ENCODE assay signal across 10 cellular contexts in genomic region chr15:96338772-96339661, GRCh38. TPM values are rescaled to one million over a fixed set of nuclear protein-coding genes. Genes with fewer than 3 reads are reported as not detected.
DNase-seq lines count a peak whose midpoint lies in the region; ATAC-seq and TF ChIP-seq lines count a peak whose summit lies in the region.
"Had no signal": no experiment of that assay in that cellular context is flagged by ENCODE, and none has a peak within 500 bp of the region (broad histone marks: within the 10 kb centered on the region; RNA-seq: fewer than 3 reads in every experiment).

No MANE protein-coding gene starts in this region.

- peaks cover 32% of the 10 kb centered on the region for H3K4me1 ChIP-seq in HEK293 (ENCODE audit: control insufficient read depth, insufficient read depth, low read length)
- H3K4me1 ChIP-seq in adipocyte (ENCODE audit: control insufficient read depth, insufficient read depth, low read length) = peaks cover 16% of the 10 kb centered on the region
- peaks cover 37% of the 10 kb centered on the region for H3K4me1 ChIP-seq in iPS-20b (ENCODE audit: insufficient read depth, low read length)
- H3K4me1 ChIP-seq in smooth muscle cell (ENCODE audit: low read depth) = peaks cover 70% of the 10 kb centered on the region
- no peaks in the 10 kb centered on the region for H3K4me1 ChIP-seq in MM.1S (ENCODE audit: low read length)

- H3K4me3 ChIP-seq in HEK293 (ENCODE audit: low read depth, low read length) (peak overlapping the region; percentile 66), adipocyte (ENCODE audit: low read length) (peak overlapping the region; percentile 97), iPS-20b (ENCODE audit: low read length) (peak overlapping the region; percentile 56; the same call in 1 of the 2 replicates), smooth muscle cell (peak overlapping the region; percentile 79), MM.1S (ENCODE audit: low read length) (no peak overlapping the region)

- H3K36me3 ChIP-seq in HEK293 (ENCODE audit: control insufficient read depth in 2 of 2, insufficient read depth in 1 of 2, low read length in 2 of 2) (peaks cover 5 to 39% of the 10 kb centered on the region in 2 experiments), adipocyte (ENCODE audit: control insufficient read depth, insufficient read depth, low read length, severe bottlenecking) (peaks cover 75% of the 10 kb centered on the region), iPS-20b (ENCODE audit: insufficient read depth, low read depth, low read length) (no peaks in the 10 kb centered on the region), smooth muscle cell (ENCODE audit: low read depth) (no peaks in the 10 kb centered on the region), MM.1S (replicated peaks; ENCODE audit: insufficient read depth, low read length) (no peaks in the 10 kb centered on the region)

- POLR2A ChIA-PET in HEK293 (lab: Yijun Ruan, JAX) = interaction anchor here (0.6 to 3.3 kb wide), 11 partner anchors 8 to 1078 kb away, joined by 3 to 42 read pairs (median 5); partner anchors contain the start of gene NR2F2

- peak overlapping the region; percentile 99 for H3K9ac ChIP-seq in adipocyte (ENCODE audit: low read length)
- H3K9ac ChIP-seq in iPS-20b (ENCODE audit: low read depth, low read length) = no peak overlapping the region
- peak overlapping the region; percentile 6 for H3K9ac ChIP-seq in smooth muscle cell (ENCODE audit: low read depth)
- H3K9ac ChIP-seq in MM.1S (ENCODE audit: low read length) = no peak overlapping the region

- H4K20me1 ChIP-seq in smooth muscle cell (ENCODE audit: low read depth) (peaks cover 34% of the 10 kb centered on the region), MM.1S (ENCODE audit: insufficient read depth, low read length) (no peaks in the 10 kb centered on the region)

- H3K79me2 ChIP-seq in smooth muscle cell (ENCODE audit: low read depth) = peaks cover 35% of the 10 kb centered on the region
- H3K79me2 ChIP-seq in MM.1S (ENCODE audit: low read length) = no peaks in the 10 kb centered on the region

- peak overlapping the region; percentile 99 for H3K4me2 ChIP-seq in smooth muscle cell
- no peak overlapping the region for H3K4me2 ChIP-seq in MM.1S (ENCODE audit: low read depth, low read length)

- no peaks in the 10 kb centered on the region for H3K9me3 ChIP-seq in HEK293 (ENCODE audit: control insufficient read depth, insufficient read depth, low read depth, low read length)
- no peaks in the 10 kb centered on the region for H3K9me3 ChIP-seq in adipocyte (ENCODE audit: control insufficient read depth, low read length)
- no peaks in the 10 kb centered on the region; the same call in 1 of the 2 replicates for H3K9me3 ChIP-seq in iPS-20b (ENCODE audit: insufficient read depth, low read depth, low read length)
- no peaks in the 10 kb centered on the region for H3K9me3 ChIP-seq in smooth muscle cell (replicated peaks; ENCODE audit: low read depth)
- no peaks in the 10 kb centered on the region for H3K9me3 ChIP-seq in MM.1S (replicated peaks; ENCODE audit: insufficient read depth, low read length)

- DNase-seq in adipocyte (ENCODE audit: low read depth) = peak; percentile 48
- no peak for DNase-seq in smooth muscle cell (lab: John Stamatoyannopoulos, UW; ENCODE audit: unreplicated experiment)
- no peak for DNase-seq in middle frontal gyrus (ENCODE audit: extremely low spot score, low spot score)
- DNase-seq in NCI-H226 = no peak
- DNase-seq in MM.1S = no peak
- DNase-seq: activated naive CD8-positive, alpha-beta T cell treated with anti-CD3 and anti-CD28 coated beads, Interleukin-2, amount 10 ng/mL, durations not matched to agents 7 days and 5 days; SIG-M5 had no signal

- no peak for ATAC-seq in HG02763 (IDR thresholded peaks at IDR 0.05; ENCODE audit: unreplicated experiment)

- 37% methylated on average over 7 of the region's 7 CpGs for WGBS in smooth muscle cell (ENCODE audit: low lambda C conversion rate)

- H3K27ac ChIP-seq in HEK293 (ENCODE audit: extremely low read depth, low read depth, low read length) = peak overlapping the region; percentile 96
- no peak overlapping the region for H3K27ac ChIP-seq in iPS-20b (ENCODE audit: low read length)
- H3K27ac ChIP-seq in smooth muscle cell (ENCODE audit: low read depth) = no peak overlapping the region
- no peak overlapping the region for H3K27ac ChIP-seq in MM.1S (ENCODE audit: low read length)

- CTCF ChIA-PET in HEK293 (lab: Yijun Ruan, JAX) = interaction anchor here (0.6 to 1.2 kb wide), 4 partner anchors 12 to 945 kb away, joined by 3 to 6 read pairs (median 4); no protein-coding TSS in a partner anchor

- H2AFZ ChIP-seq in smooth muscle cell (ENCODE audit: low read depth) (peak overlapping the region; percentile 2), MM.1S (ENCODE audit: low read length) (no peak overlapping the region)

- no peaks in the 10 kb centered on the region for H3K9me2 ChIP-seq in MM.1S (replicated peaks; ENCODE audit: insufficient read depth, low read length)

- no peak for TF ChIP-seq CTCF in HEK293 (tag by site-specific recombination; IDR thresholded peaks at IDR 0.05)
- TF ChIP-seq CTCF in smooth muscle cell (IDR thresholded peaks at IDR 0.05; ENCODE audit: borderline replicate concordance, insufficient read depth, poor library complexity, severe bottlenecking) = no peak
- TF ChIP-seq CTCF in MM.1S (IDR thresholded peaks at IDR 0.05; ENCODE audit: low read length) = no peak

- H3F3A ChIP-seq in smooth muscle cell (ENCODE audit: low read depth) = no peaks in the 10 kb centered on the region
- no peaks in the 10 kb centered on the region for H3F3A ChIP-seq in MM.1S (ENCODE audit: insufficient read depth, low read length)

- H3K27me3 ChIP-seq in adipocyte (replicated peaks; ENCODE audit: control insufficient read depth, insufficient read depth, low read length) = no peaks in the 10 kb centered on the region
- peaks cover 97% of the 10 kb centered on the region for H3K27me3 ChIP-seq in iPS-20b (ENCODE audit: insufficient read depth, low read length)
- peaks cover 80% of the 10 kb centered on the region for H3K27me3 ChIP-seq in smooth muscle cell (ENCODE audit: low read depth)
- H3K27me3 ChIP-seq in MM.1S (replicated peaks; ENCODE audit: insufficient read depth, low read length) = no peaks in the 10 kb centered on the region

TF ChIP-seq in HEK293, 187 proteins besides CTCF, POLR2A, EP300 and RAD21 (continues in another document):
- TF ChIP-seq ZNF174 (tag by site-specific recombination; IDR thresholded peaks at IDR 0.05) (no peak), ZNF404 (tag by site-specific recombination; IDR thresholded peaks at IDR 0.05) (no peak), GLIS1 (tag by site-specific recombination; IDR thresholded peaks at IDR 0.05) (peak; percentile 37; the same call in 1 of the 2 replicates), OSR2 (tag by site-specific recombination; IDR thresholded peaks at IDR 0.05) (peak; percentile 72), ZSCAN30 (tag by site-specific recombination; IDR thresholded peaks at IDR 0.05) (no peak), BCL11A (tag by site-specific recombination; IDR thresholded peaks at IDR 0.05; ENCODE audit: low read depth) (no peak), ZBTB17 (tag by site-specific recombination; IDR thresholded peaks at IDR 0.05) (no peak), TCF7L2 (IDR thresholded peaks at IDR 0.05; ENCODE audit: borderline replicate concordance, low read depth, low read length) (no peak), ZNF362 (tag by site-specific recombination; IDR thresholded peaks at IDR 0.05) (no peak), HOXC10 (CRISPR knock-in tag; IDR thresholded peaks at IDR 0.05) (no peak), FEZF1 (tag by site-specific recombination; IDR thresholded peaks at IDR 0.05) (peak; percentile 53; the same call in 1 of the 2 replicates), ZNF513 (tag by site-specific recombination; IDR thresholded peaks at IDR 0.05) (no peak), ZNF560 (tag by site-specific recombination; IDR thresholded peaks at IDR 0.05; ENCODE audit: borderline replicate concordance) (no peak), ZNF621 (tag by site-specific recombination; IDR thresholded peaks at IDR 0.05) (no peak), ZNF398 (tag by site-specific recombination; IDR thresholded peaks at IDR 0.05) (peak; percentile 41; the same call in 1 of the 2 replicates)

RNA-seq across cellular contexts. Expression of gene NR2F2, which starts 8.5 kb away (rescaled TPM):
- total RNA-seq in smooth muscle cell = 4.5 and 9.8 TPM in 2 replicates
- polyA plus RNA-seq in smooth muscle cell = 4.7 and 11.3 TPM in 2 replicates
- total RNA-seq: activated naive CD8-positive, alpha-beta T cell treated with anti-CD3 and anti-CD28 coated beads, Interleukin-2, amount 10 ng/mL, durations not matched to agents 7 days and 5 days had no signal

Comparison
In these comparisons a context has a peak if more than half of its experiments do, and no peak if none do; other contexts are left out.
1. H3K9ac ChIP-seq: peak in adipocyte (single experiment) and smooth muscle cell (single experiment); none in iPS-20b (single experiment) and MM.1S (single experiment).